ENCODE assay signal across 22 cellular contexts in the genomic region with DNA sequence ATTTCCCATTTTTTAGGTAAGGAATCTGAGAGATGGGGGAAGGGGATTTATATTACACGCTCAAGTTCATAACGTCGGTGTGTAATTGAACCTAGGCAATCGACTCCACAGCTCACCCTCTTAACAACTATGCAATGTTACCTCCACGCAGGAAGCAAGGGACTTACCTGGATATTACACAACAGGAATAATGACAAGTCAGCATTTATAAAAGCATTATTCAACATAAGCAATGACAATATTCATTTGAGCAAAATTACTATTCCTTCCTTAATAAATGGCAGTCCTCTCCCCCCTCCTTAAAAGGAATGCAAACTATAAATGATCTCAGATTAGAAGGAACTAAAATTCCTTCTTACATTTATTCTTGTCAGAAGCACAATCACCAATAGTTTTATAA.
DNase-seq lines count a peak whose midpoint lies in the region; ATAC-seq, FAIRE-seq and TF ChIP-seq lines count a peak whose summit lies in the region.
"Had no signal": no experiment of that assay in that cellular context is flagged by ENCODE, and none has a peak within 500 bp of the region (broad histone marks: within the 10 kb centered on the region; RNA-seq: fewer than 3 reads in every experiment).

No MANE protein-coding gene starts in this region.

- no peaks in the 10 kb centered on the region for H3K4me1 ChIP-seq in HepG2 (ENCODE audit: insufficient read depth, low read length)
- no peaks in the 10 kb centered on the region for H3K4me1 ChIP-seq in right lobe of liver
- no peaks in the 10 kb centered on the region for H3K4me1 ChIP-seq in IMR-90 (ENCODE audit: control insufficient read depth, insufficient read depth, low read length)
- H3K4me1 ChIP-seq: BLaER1 had no signal

- intact Hi-C loops in HepG2 (cut with micrococcal nuclease; ENCODE audit: unreplicated experiment) (no loop called here), right lobe of liver (cut with DNase I) (no loop called here), IMR-90 (cut with micrococcal nuclease) (no loop called here)

- H3K9ac ChIP-seq in HepG2 (ENCODE audit: insufficient read depth, low read depth, low read length) = no peak overlapping the region
- H3K9ac ChIP-seq in IMR-90 (ENCODE audit: low read depth, low read length) = no peak overlapping the region
- H3K9ac ChIP-seq: BLaER1 had no signal

- H3K14ac ChIP-seq in IMR-90 (replicated peaks; ENCODE audit: low read depth, low read length) = no peak overlapping the region

- H3K27me3 ChIP-seq in HepG2 (ENCODE audit: control insufficient read depth in 1 of 2, insufficient read depth in 2 of 2, low read length in 2 of 2) (no peaks in the 10 kb centered on the region), right lobe of liver (no peaks in the 10 kb centered on the region), IMR-90 (ENCODE audit: control insufficient read depth, insufficient read depth, low read length) (no peaks in the 10 kb centered on the region)
- H3K27me3 ChIP-seq: BE2C, BLaER1 had no signal

- no peak for TF ChIP-seq EP300 in HepG2 (IDR thresholded peaks at IDR 0.05; ENCODE audit: low read depth in 2 of 2, low read length in 2 of 2)
- no peak for TF ChIP-seq EP300 in HepG2 (CRISPR knock-in tag; IDR thresholded peaks at IDR 0.05; ENCODE audit: borderline replicate concordance)

- H3K4me2 ChIP-seq in HepG2 (ENCODE audit: low read depth, low read length) (no peak overlapping the region), IMR-90 (ENCODE audit: low read depth, low read length) (no peak overlapping the region)
- H3K4me2 ChIP-seq: BLaER1 had no signal

- ATAC-seq in HepG2 (no peak), right lobe of liver (no peak), IMR-90 (ENCODE audit: low read depth) (no peak)
- ATAC-seq in stimulated activated memory B cell treated with anti-CD40 and anti-IgM and Interleukin-4, amounts not matched to agents 10 μg/mL and 1 μg/mL and 100 μg/mL, for 72 hours = no peak
- ATAC-seq: GM12878 had no signal

- no peak overlapping the region for H3K56ac ChIP-seq in IMR-90 (ENCODE audit: extremely low read depth, insufficient read depth, low read length)

- WGBS in HepG2 (ENCODE audit: low lambda C conversion rate) = 28% methylated on average over 5 of the region's 5 CpGs
- 76% methylated on average over 5 of the region's 5 CpGs for WGBS in right lobe of liver (ENCODE audit: insufficient coverage, low coverage, low lambda C conversion rate, missing lambda C conversion rate)
- WGBS in IMR-90 (ENCODE audit: extremely low coverage in 2 of 2, insufficient read length in 1 of 2), 2 experiments = no CpG with 5 or more reads among the region's 5 CpGs

- no peak overlapping the region for H3K4ac ChIP-seq in IMR-90 (ENCODE audit: low read depth, low read length)

- H2BK20ac ChIP-seq in IMR-90 (ENCODE audit: low read depth, low read length) = no peak overlapping the region

- no TSS peak for BruUV-seq in HepG2 (replicated peaks; lab: Mats Ljungman, UMichigan)
- BruUV-seq in IMR-90 (replicated peaks; lab: Mats Ljungman, UMichigan) = no TSS peak

- FAIRE-seq in HepG2 (lab: Jason Lieb, UNC) = no peak
- FAIRE-seq: GM12878, GM12892, GM18507 had no signal

- no peaks in the 10 kb centered on the region for H4K20me1 ChIP-seq in HepG2 (ENCODE audit: insufficient read depth, low read length)
- no peaks in the 10 kb centered on the region for H4K20me1 ChIP-seq in IMR-90 (ENCODE audit: insufficient read depth, low read length)
- H4K20me1 ChIP-seq: BLaER1 had no signal

- no peak for TF ChIP-seq CTCF in HepG2 (CRISPR knock-in tag; IDR thresholded peaks at IDR 0.05)
- no peak for TF ChIP-seq CTCF in right lobe of liver (IDR thresholded peaks at IDR 0.05)
- TF ChIP-seq CTCF in IMR-90 (conservative IDR thresholded peaks at IDR 0.05; ENCODE audit: low read depth, low read length) = no peak

- H3K4me3 ChIP-seq in HepG2 (replicated peaks in 1 of 3; ENCODE audit: insufficient read depth in 1 of 3, low read depth in 2 of 3, low read length in 3 of 3) = no peak overlapping the region
- H3K4me3 ChIP-seq in right lobe of liver = no peak overlapping the region
- H3K4me3 ChIP-seq in IMR-90 (ENCODE audit: insufficient read depth, low read depth, low read length) = no peak overlapping the region
- H3K4me3 ChIP-seq: BLaER1, GM12878 had no signal

- H3K4me1 Mint-ChIP-seq in stimulated activated memory B cell treated with anti-CD40 and anti-IgM and Interleukin-4, amounts not matched to agents 10 μg/mL and 1 μg/mL and 100 μg/mL, for 72 hours = no peaks in the 10 kb centered on the region
- H3K4me1 Mint-ChIP-seq: CD14-positive monocyte; CD4-positive, alpha-beta memory T cell; CD4-positive, CD25-positive, alpha-beta regulatory T cell; CD8-positive, alpha-beta memory T cell had no signal

- CTCF ChIA-PET in HepG2 (lab: Yijun Ruan, JAX; ENCODE audit: low intra/inter-chr PET ratio, low total read pairs) = no interaction called here
- CTCF ChIA-PET in IMR-90 (lab: Yijun Ruan, JAX) = no interaction called here

- no peaks in the 10 kb centered on the region for H3K9me1 ChIP-seq in IMR-90 (ENCODE audit: insufficient read depth, low read length)

- POLR2A ChIA-PET in HepG2 (lab: Yijun Ruan, JAX) = no interaction called here
- POLR2A ChIA-PET in IMR-90 (lab: Charles Lee; ENCODE audit: unreplicated experiment) = no interaction called here

- no peaks in the 10 kb centered on the region for H3K79me2 ChIP-seq in HepG2 (ENCODE audit: insufficient read depth, low read length)

- no peaks in the 10 kb centered on the region for H3K79me1 ChIP-seq in IMR-90 (ENCODE audit: low read depth in 1 of 2, low read length in 2 of 2)

- H3K4me3 Mint-ChIP-seq in stimulated activated memory B cell treated with anti-CD40 and anti-IgM and Interleukin-4, amounts not matched to agents 10 μg/mL and 1 μg/mL and 100 μg/mL, for 72 hours = no peak overlapping the region
- H3K4me3 Mint-ChIP-seq: CD14-positive monocyte; CD4-positive, alpha-beta memory T cell; CD4-positive, CD25-positive, alpha-beta regulatory T cell; CD8-positive, alpha-beta memory T cell had no signal

- H2BK15ac ChIP-seq in IMR-90 (ENCODE audit: low read depth, low read length) = no peak overlapping the region

- TF ChIP-seq POLR2A in HepG2 (IDR thresholded peaks at IDR 0.05; ENCODE audit: insufficient read depth in 1 of 2, low read depth in 2 of 2, low read length in 2 of 2) = no peak
- TF ChIP-seq POLR2A in right lobe of liver (IDR thresholded peaks at IDR 0.05) = no peak
- TF ChIP-seq POLR2A in IMR-90 (IDR thresholded peaks at IDR 0.05; ENCODE audit: low read depth, low read length) = no peak

- H3K27me3 Mint-ChIP-seq in stimulated activated memory B cell treated with anti-CD40 and anti-IgM and Interleukin-4, amounts not matched to agents 10 μg/mL and 1 μg/mL and 100 μg/mL, for 72 hours = no peaks in the 10 kb centered on the region
- H3K27me3 Mint-ChIP-seq: CD4-positive, alpha-beta memory T cell; CD4-positive, CD25-positive, alpha-beta regulatory T cell; CD8-positive, alpha-beta memory T cell had no signal

- H3K36me3 ChIP-seq in HepG2 (replicated peaks in 1 of 2; ENCODE audit: control insufficient read depth in 1 of 2, insufficient read depth in 2 of 2, low read length in 2 of 2) (no peaks in the 10 kb centered on the region), right lobe of liver (no peaks in the 10 kb centered on the region), IMR-90 (ENCODE audit: control insufficient read depth, insufficient read depth, low read length) (no peaks in the 10 kb centered on the region)
- H3K36me3 ChIP-seq: BE2C, BLaER1 had no signal

- no peak overlapping the region for H2BK120ac ChIP-seq in IMR-90 (ENCODE audit: low read depth, low read length)

- no peak overlapping the region for H2AK5ac ChIP-seq in IMR-90 (ENCODE audit: low read depth, low read length)

- no peak overlapping the region for H2AK9ac ChIP-seq in IMR-90 (replicated peaks; ENCODE audit: low read depth, low read length, poor library complexity)

- H3K27ac ChIP-seq in HepG2 (ENCODE audit: extremely low read length, insufficient read depth, low read length) = no peak overlapping the region
- no peak overlapping the region for H3K27ac ChIP-seq in right lobe of liver
- no peak overlapping the region for H3K27ac ChIP-seq in IMR-90 (ENCODE audit: insufficient read depth, low read length)
- H3K27ac ChIP-seq: BLaER1 had no signal

- no peak overlapping the region for H3K18ac ChIP-seq in IMR-90 (ENCODE audit: low read depth, low read length)

- TF ChIP-seq RAD21 in HepG2 (CRISPR knock-in tag; IDR thresholded peaks at IDR 0.05) (no peak), IMR-90 (IDR thresholded peaks at IDR 0.05; ENCODE audit: low read length) (no peak)

- H3K27ac Mint-ChIP-seq in stimulated activated memory B cell treated with anti-CD40 and anti-IgM and Interleukin-4, amounts not matched to agents 10 μg/mL and 1 μg/mL and 100 μg/mL, for 72 hours = no peak overlapping the region
- H3K27ac Mint-ChIP-seq: CD14-positive monocyte; CD4-positive, alpha-beta memory T cell; CD4-positive, CD25-positive, alpha-beta regulatory T cell; CD8-positive, alpha-beta memory T cell had no signal

- in situ Hi-C loops in HepG2 (cut with HindIII; ENCODE audit: extremely low pct_ligation_motif_present, low pct_unique_long_range_greater_than_20kb) (no loop called here), IMR-90 (cut with MboI; ENCODE audit: low sequenced_read_pairs) (no loop called here)

- H2BK5ac ChIP-seq in IMR-90 (ENCODE audit: low read depth, low read length, poor library complexity, severe bottlenecking) = no peak overlapping the region

- DNase-seq in HepG2 (ENCODE audit: low spot score) (no peak), right lobe of liver (no peak), IMR-90 (no peak), 8988T (no peak)
- DNase-seq: ACHN; BE2C; CD4-positive, alpha-beta memory T cell; CD4-positive, CD25-positive, alpha-beta regulatory T cell; CD8-positive, alpha-beta memory T cell; COR-L47; DMS 273 treated with DMSO at 0.1 percent for 48 hours; DMS153; DMS79; DND-41; EL; GDM1 had no signal

- H4K8ac ChIP-seq in IMR-90 (ENCODE audit: low read depth in 2 of 2, low read length in 2 of 2) = no peak overlapping the region

- no peak overlapping the region for H4K5ac ChIP-seq in IMR-90 (ENCODE audit: low read depth, low read length)

- no peaks in the 10 kb centered on the region for H3K36me3 Mint-ChIP-seq in stimulated activated memory B cell treated with anti-CD40 and anti-IgM and Interleukin-4, amounts not matched to agents 10 μg/mL and 1 μg/mL and 100 μg/mL, for 72 hours
- H3K36me3 Mint-ChIP-seq: CD14-positive monocyte; CD4-positive, alpha-beta memory T cell; CD4-positive, CD25-positive, alpha-beta regulatory T cell; CD8-positive, alpha-beta memory T cell had no signal

- no peak overlapping the region for H2AFZ ChIP-seq in HepG2 (ENCODE audit: low read length)
- no peak overlapping the region for H2AFZ ChIP-seq in IMR-90 (replicated peaks; ENCODE audit: low read length, poor library complexity)

- peaks cover 3% of the 10 kb centered on the region for H3K9me3 Mint-ChIP-seq in stimulated activated memory B cell treated with anti-CD40 and anti-IgM and Interleukin-4, amounts not matched to agents 10 μg/mL and 1 μg/mL and 100 μg/mL, for 72 hours

- H3K23ac ChIP-seq in IMR-90 (ENCODE audit: low read depth, low read length) = no peak overlapping the region

- dilution Hi-C loops in IMR-90 (cut with HindIII; ENCODE audit: low sequenced_read_pairs, unreplicated experiment) = no loop called here

- no peaks in the 10 kb centered on the region for H3K9me3 ChIP-seq in HepG2 (ENCODE audit: low read length)
- no peaks in the 10 kb centered on the region for H3K9me3 ChIP-seq in right lobe of liver
- H3K9me3 ChIP-seq in IMR-90 (ENCODE audit: control insufficient read depth, insufficient read depth, low read length) = no peaks in the 10 kb centered on the region
- H3K9me3 ChIP-seq: BE2C, BLaER1 had no signal

- no peak overlapping the region for H4K91ac ChIP-seq in IMR-90 (ENCODE audit: insufficient read depth, low read depth, low read length)
